Comparison of ENCODE assay signal across 23 cellular contexts in the genomic region with DNA sequence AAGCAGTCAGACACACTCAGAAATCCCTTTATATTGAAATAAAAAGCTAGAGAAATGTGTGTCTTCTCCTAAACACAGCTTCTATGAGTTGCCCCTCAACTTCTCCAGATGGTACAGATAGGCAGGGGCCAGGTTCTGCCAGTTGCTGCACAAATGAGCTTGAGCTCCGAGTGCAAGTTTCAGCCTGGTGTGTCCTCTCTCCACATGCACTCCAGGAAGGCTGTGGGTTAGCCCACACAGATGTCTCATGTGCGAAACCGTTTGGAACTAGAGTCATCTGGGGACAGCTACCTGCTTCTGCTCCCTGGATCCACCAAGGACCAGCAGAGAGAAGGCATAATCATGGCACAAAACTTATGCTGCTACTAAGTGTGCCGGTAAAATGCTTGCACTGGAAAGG.
DNase-seq lines count a peak whose midpoint lies in the region; ATAC-seq, FAIRE-seq and TF ChIP-seq lines count a peak whose summit lies in the region.
"Had no signal": no experiment of that assay in that cellular context is flagged by ENCODE, and none has a peak within 500 bp of the region (broad histone marks: within the 10 kb centered on the region; RNA-seq: fewer than 3 reads in every experiment).

No MANE protein-coding gene starts in this region.

- no peak overlapping the region for H4K91ac ChIP-seq in H1 (replicated peaks; ENCODE audit: insufficient read length, low read length)

- no peak overlapping the region for H2BK5ac ChIP-seq in H1 (ENCODE audit: low read depth, low read length)

- peaks cover 0 to 3% (median 0%) of the 10 kb centered on the region in 8 donors for H3K9me3 Mint-ChIP-seq in CD4-positive, alpha-beta memory T cell
- H3K9me3 Mint-ChIP-seq in T-cell (no peaks in the 10 kb centered on the region), Caco-2 (ENCODE audit: unreplicated experiment) (no peaks in the 10 kb centered on the region)
- H3K9me3 Mint-ChIP-seq: activated T-cell treated with anti-CD3 and anti-CD28 coated beads, Interleukin-2, amount 50 U/mL, for 24 hours had no signal

- peaks cover 23 to 37% (median 29%) of the 10 kb centered on the region in 4 donors for H3K4me1 Mint-ChIP-seq in CD4-positive, alpha-beta memory T cell
- H3K4me1 Mint-ChIP-seq in T-cell (peaks cover 30 to 40% (median 38%) of the 10 kb centered on the region in 3 donors), Caco-2 (ENCODE audit: low read depth, unreplicated experiment) (no peaks in the 10 kb centered on the region)

- DNase-seq in CD4-positive, alpha-beta memory T cell: peak in 1 of 5 donors; percentile 1
- DNase-seq in T-cell (no peak), H1 (ENCODE audit: low read depth in 1 of 2, low spot score in 2 of 2) (no peak), NOMO-1 treated with dmso at 0.1 percent for 144 hours (lab: John Stamatoyannopoulos, UW; ENCODE audit: unreplicated experiment) (no peak), HEK293T (ENCODE audit: extremely low spot score) (no peak), brain microvascular endothelial cell (no peak), Caco-2 (no peak)
- DNase-seq: DMS53, erythroblast, H7, heart right ventricle, mammary epithelial cell, NCI-H1048, NCI-H1930, NCI-H2227 treated with DMSO at 0.1 percent for 48 hours, NCI-H748 treated with DMSO at 0.1 percent for 48 hours, sigmoid colon, SK-N-SH had no signal

- peak overlapping the region in 8 of 11 experiments; percentile 48 to 81 (median 68); a peak in 16 of 22 replicates for H3K27ac ChIP-seq in BLaER1 treated with 17β-estradiol and CSF1 and Interleukin-3, amounts not matched to agents 10 nM and 100 nM
- no peak overlapping the region for H3K27ac ChIP-seq in CD4-positive, alpha-beta memory T cell (ENCODE audit: low read depth, low read length)
- H3K27ac ChIP-seq in H1 (ENCODE audit: low read depth, low read length) (no peak overlapping the region), brain microvascular endothelial cell (no peak overlapping the region)
- H3K27ac ChIP-seq: heart right ventricle, sigmoid colon, upper lobe of left lung, VCaP had no signal

- H3K14ac ChIP-seq in H1 (ENCODE audit: insufficient read length): no peak overlapping the region

- no peak overlapping the region for H4K8ac ChIP-seq in H1 (ENCODE audit: extremely low read depth, insufficient read depth, low read length)

- H3K4me3 Mint-ChIP-seq in CD4-positive, alpha-beta memory T cell: peak overlapping the region in 7 of 8 donors; percentile 78 to 89 (median 82)
- H3K4me3 Mint-ChIP-seq in T-cell (peak overlapping the region; percentile 49 to 74 (median 60)), Caco-2 (ENCODE audit: unreplicated experiment) (no peak overlapping the region)

- peak overlapping the region in 9 of 11 experiments; percentile 10 to 76 (median 53); a peak in 15 of 22 replicates for H3K9ac ChIP-seq in BLaER1 treated with 17β-estradiol and CSF1 and Interleukin-3, amounts not matched to agents 10 nM and 100 nM
- no peak overlapping the region for H3K9ac ChIP-seq in H1 (replicated peaks in 1 of 4; ENCODE audit: extremely low read depth in 1 of 4, low read depth in 3 of 4, low read length in 3 of 4)
- H3K9ac ChIP-seq: SK-N-SH had no signal

- peaks cover 0 to 1% of the 10 kb centered on the region in 2 donors for H3K27me3 Mint-ChIP-seq in CD4-positive, alpha-beta memory T cell
- H3K27me3 Mint-ChIP-seq in T-cell (no peaks in the 10 kb centered on the region), Caco-2 (ENCODE audit: insufficient read depth, unreplicated experiment) (peaks cover 4% of the 10 kb centered on the region)
- H3K27me3 Mint-ChIP-seq: activated T-cell treated with anti-CD3 and anti-CD28 coated beads, Interleukin-2, amount 50 U/mL, for 24 hours had no signal

- TF ChIP-seq POLR2A in H1 (IDR thresholded peaks at IDR 0.05; ENCODE audit: control extremely low read depth in 1 of 2, low read depth in 2 of 2, low read length in 2 of 2): no peak

- TF ChIP-seq RAD21 in H1 (IDR thresholded peaks at IDR 0.05 in 1 of 2, conservative IDR thresholded peaks at IDR 0.05 in 1 of 2; ENCODE audit: low read depth in 2 of 2, low read length in 2 of 2): no peak

- no peak overlapping the region for H2BK120ac ChIP-seq in H1 (replicated peaks; ENCODE audit: low read depth, low read length)

- in situ Hi-C loops in brain microvascular endothelial cell (cut with HindIII; ENCODE audit: low pct_ligation_motif_present, low sequenced_read_pairs): no loop called here

- no peaks in the 10 kb centered on the region for H3K23me2 ChIP-seq in H1 (ENCODE audit: low read depth, low read length)

- CTCF ChIA-PET in CD4-positive, alpha-beta memory T cell (lab: Charles Lee; ENCODE audit: partially characterized antibody): no interaction called here
- CTCF ChIA-PET in T-cell (lab: Charles Lee): no interaction called here
- CTCF ChIA-PET in H1 (lab: Charles Lee; ENCODE audit: partially characterized antibody): interaction anchor here (1.4 kb wide), 1 partner anchor 221 kb away, joined by 5 read pairs; no protein-coding TSS in a partner anchor
- CTCF ChIA-PET in HEK293T (lab: Yijun Ruan, JAX): no interaction called here
- CTCF ChIA-PET in Caco-2 (lab: Charles Lee): no interaction called here

- POLR2A ChIA-PET in CD4-positive, alpha-beta memory T cell (lab: Charles Lee; ENCODE audit: partially characterized antibody): no interaction called here
- POLR2A ChIA-PET in T-cell (lab: Charles Lee): no interaction called here
- POLR2A ChIA-PET in H1 (lab: Charles Lee; ENCODE audit: partially characterized antibody): no interaction called here
- POLR2A ChIA-PET in HEK293T (lab: Yijun Ruan, JAX): no interaction called here
- POLR2A ChIA-PET in Caco-2 (lab: Charles Lee): no interaction called here

- H2BK15ac ChIP-seq in H1 (ENCODE audit: low read length): peak overlapping the region; percentile 61; the same call in 1 of the 2 replicates

- intact Hi-C loops in CD4-positive, alpha-beta memory T cell (cut with micrococcal nuclease): no loop called here
- intact Hi-C loops in Caco-2 (cut with micrococcal nuclease; ENCODE audit: unreplicated experiment): no loop called here

- H3K27me3 ChIP-seq in BLaER1 treated with 17β-estradiol and CSF1 and Interleukin-3, amounts not matched to agents 10 nM and 100 nM: peaks cover 0 to 22% (median 0%) of the 10 kb centered on the region in 11 experiments; a peak in 4 of 22 replicates
- H3K27me3 ChIP-seq in CD4-positive, alpha-beta memory T cell (ENCODE audit: insufficient read depth, low read length): no peaks in the 10 kb centered on the region
- H3K27me3 ChIP-seq in H1 (replicated peaks in 1 of 4; ENCODE audit: control insufficient read depth in 3 of 4, extremely low read depth in 1 of 4, insufficient read depth in 3 of 4, low read length in 3 of 4): no peaks in the 10 kb centered on the region
- H3K27me3 ChIP-seq in brain microvascular endothelial cell (replicated peaks): no peaks in the 10 kb centered on the region
- no peaks in the 10 kb centered on the region for H3K27me3 ChIP-seq in Caco-2 (replicated peaks; ENCODE audit: control insufficient read depth, insufficient read depth, low read length)
- H3K27me3 ChIP-seq: sigmoid colon, upper lobe of left lung had no signal

- no peaks in the 10 kb centered on the region for H3K36me3 Mint-ChIP-seq in CD4-positive, alpha-beta memory T cell
- H3K36me3 Mint-ChIP-seq in T-cell: no peaks in the 10 kb centered on the region
- H3K36me3 Mint-ChIP-seq in Caco-2 (ENCODE audit: insufficient read depth, unreplicated experiment): no peaks in the 10 kb centered on the region

- H3K79me1 ChIP-seq in H1 (ENCODE audit: low read depth, low read length): no peaks in the 10 kb centered on the region

- no peak for TF ChIP-seq EP300 in H1 (IDR thresholded peaks at IDR 0.05; ENCODE audit: borderline replicate concordance in 1 of 2, low read depth in 2 of 2, low read length in 2 of 2)

- no peak overlapping the region for H3K23ac ChIP-seq in H1 (ENCODE audit: insufficient read length)

- H3K27ac Mint-ChIP-seq in CD4-positive, alpha-beta memory T cell: peak overlapping the region; percentile 82 to 96 (median 92)
- peak overlapping the region in 1 of 2 donors; percentile 87 for H3K27ac Mint-ChIP-seq in T-cell
- H3K27ac Mint-ChIP-seq in Caco-2 (ENCODE audit: unreplicated experiment): no peak overlapping the region
- H3K27ac Mint-ChIP-seq: progenitor cell of endocrine pancreas had no signal

- no peak overlapping the region for H2AK5ac ChIP-seq in H1 (ENCODE audit: low read depth, low read length)

- peaks cover 3 to 14% (median 10%) of the 10 kb centered on the region in 11 experiments; a peak in 20 of 22 replicates for H3K9me3 ChIP-seq in BLaER1 treated with 17β-estradiol and CSF1 and Interleukin-3, amounts not matched to agents 10 nM and 100 nM (replicated peaks in 1 of 11)
- H3K9me3 ChIP-seq in CD4-positive, alpha-beta memory T cell (ENCODE audit: control insufficient read depth in 1 of 2, low read length in 2 of 2): no peaks in the 10 kb centered on the region
- H3K9me3 ChIP-seq in H1 (ENCODE audit: insufficient read depth in 2 of 2, low read depth in 1 of 2, low read length in 1 of 2) (peaks cover under 1 to 2% of the 10 kb centered on the region in 2 experiments; a peak in 2 of 4 replicates), Caco-2 (peaks cover 4% of the 10 kb centered on the region; the same call in 1 of the 2 replicates)
- H3K9me3 ChIP-seq: heart right ventricle, sigmoid colon, SK-N-SH, upper lobe of left lung had no signal

- peak overlapping the region; percentile 74 to 93 (median 90) for H3K4me2 ChIP-seq in BLaER1 treated with 17β-estradiol and CSF1 and Interleukin-3, amounts not matched to agents 10 nM and 100 nM
- no peak overlapping the region for H3K4me2 ChIP-seq in H1 (ENCODE audit: insufficient read depth in 1 of 2, low read depth in 2 of 2, low read length in 2 of 2)
- H3K4me2 ChIP-seq: SK-N-SH had no signal

- H2AFZ ChIP-seq in H1 (ENCODE audit: low read length): no peak overlapping the region

- no peak overlapping the region for H4K5ac ChIP-seq in H1 (ENCODE audit: insufficient read length, low read depth, low read length)

- H3K36me3 ChIP-seq in BLaER1 treated with 17β-estradiol and CSF1 and Interleukin-3, amounts not matched to agents 10 nM and 100 nM: no peaks in the 10 kb centered on the region
- H3K36me3 ChIP-seq in CD4-positive, alpha-beta memory T cell (ENCODE audit: insufficient read depth, low read length): no peaks in the 10 kb centered on the region
- H3K36me3 ChIP-seq in H1 (ENCODE audit: control insufficient read depth in 2 of 4, insufficient read depth in 4 of 4, low read length in 3 of 4) (no peaks in the 10 kb centered on the region), brain microvascular endothelial cell (replicated peaks) (no peaks in the 10 kb centered on the region), Caco-2 (ENCODE audit: control insufficient read depth, insufficient read depth, low read length) (no peaks in the 10 kb centered on the region)
- H3K36me3 ChIP-seq: heart right ventricle, sigmoid colon, upper lobe of left lung had no signal

- H4K20me1 ChIP-seq in BLaER1 treated with 17β-estradiol and CSF1 and Interleukin-3, amounts not matched to agents 10 nM and 100 nM: no peaks in the 10 kb centered on the region
- no peaks in the 10 kb centered on the region for H4K20me1 ChIP-seq in H1 (replicated peaks in 1 of 2; ENCODE audit: control insufficient read depth in 1 of 2, insufficient read depth in 2 of 2, low read length in 2 of 2)

- no peak overlapping the region; the same call in 1 of the 2 replicates for H3K18ac ChIP-seq in H1 (ENCODE audit: extremely low read depth, low read length)

- no peaks in the 10 kb centered on the region for H3K79me2 ChIP-seq in H1 (ENCODE audit: control insufficient read depth in 1 of 2, insufficient read depth in 2 of 2, low read length in 2 of 2)

- no peak for ATAC-seq in T-cell (replicated peaks in 1 of 4)
- ATAC-seq: heart right ventricle had no signal

- no peak overlapping the region for H3K56ac ChIP-seq in H1 (replicated peaks; ENCODE audit: insufficient read length, low read depth, low read length)

- H2BK20ac ChIP-seq in H1 (ENCODE audit: low read length): no peak overlapping the region

- H3K4me1 ChIP-seq in BLaER1 treated with 17β-estradiol and CSF1 and Interleukin-3, amounts not matched to agents 10 nM and 100 nM: peaks cover 25 to 57% (median 50%) of the 10 kb centered on the region in 10 experiments
- H3K4me1 ChIP-seq in CD4-positive, alpha-beta memory T cell (ENCODE audit: insufficient read depth, low read length): peaks cover 30% of the 10 kb centered on the region
- H3K4me1 ChIP-seq in H1 (replicated peaks in 1 of 4; ENCODE audit: control insufficient read depth in 3 of 4, insufficient read depth in 4 of 4, low read length in 3 of 4) (peaks cover 0 to 2% (median 0%) of the 10 kb centered on the region in 4 experiments; a peak in 3 of 7 replicates), Caco-2 (no peaks in the 10 kb centered on the region)
- H3K4me1 ChIP-seq: heart right ventricle, sigmoid colon, upper lobe of left lung had no signal

- TF ChIP-seq CTCF in H1 (IDR thresholded peaks at IDR 0.05; ENCODE audit: control extremely low read depth in 1 of 3, insufficient read depth in 1 of 3, low read depth in 1 of 3, low read length in 3 of 3) (no peak), brain microvascular endothelial cell (IDR thresholded peaks at IDR 0.05; ENCODE audit: low read depth, low read length, missing control alignments) (no peak), Caco-2 (IDR thresholded peaks at IDR 0.05; ENCODE audit: insufficient read depth in 1 of 2, low read depth in 1 of 2, low read length in 1 of 2, severe bottlenecking in 1 of 2, unreplicated experiment in 1 of 2) (no peak)

- no peak for FAIRE-seq in H1 (lab: Jason Lieb, UNC)

- H2BK12ac ChIP-seq in H1 (ENCODE audit: low read depth, low read length): no peak overlapping the region

- 92% methylated on average over 4 of the region's 4 CpGs; no CpG with 5 or more reads in 1 of the 2 experiments for WGBS in H1 (ENCODE audit: extremely low coverage in 1 of 2, insufficient coverage in 1 of 2, insufficient read length in 1 of 2, insufficient replicate concordance in 2 of 2, low coverage in 1 of 2, low lambda C conversion rate in 2 of 2, missing lambda C conversion rate in 1 of 2), 2 experiments

- H3K4ac ChIP-seq in H1 (replicated peaks; ENCODE audit: insufficient read length, low read depth, low read length): no peak overlapping the region

- BruUV-seq in Caco-2 (replicated peaks; lab: Mats Ljungman, UMichigan): no TSS peak

- H3K4me3 ChIP-seq in BLaER1 treated with 17β-estradiol and CSF1 and Interleukin-3, amounts not matched to agents 10 nM and 100 nM: peak overlapping the region in 6 of 10 experiments; percentile 14 to 50 (median 32); a peak in 6 of 20 replicates
- peak overlapping the region in 1 of 2 donors; percentile 26 for H3K4me3 ChIP-seq in CD4-positive, alpha-beta memory T cell (ENCODE audit: low read length in 2 of 2)
- no peak overlapping the region for H3K4me3 ChIP-seq in H1 (ENCODE audit: extremely low read depth in 1 of 4, insufficient read depth in 2 of 4, low read depth in 3 of 4, low read length in 4 of 4)
- no peak overlapping the region for H3K4me3 ChIP-seq in brain microvascular endothelial cell (ENCODE audit: low read depth, low read length)
- no peak overlapping the region for H3K4me3 ChIP-seq in Caco-2 (ENCODE audit: low read depth, low read length)
- H3K4me3 ChIP-seq: heart right ventricle, sigmoid colon, upper lobe of left lung had no signal

Comparison
In these comparisons a context has a peak if more than half of its experiments do, and no peak if none do; other contexts are left out.
1. H3K27ac ChIP-seq: peak in BLaER1 treated with 17β-estradiol and CSF1 and Interleukin-3, amounts not matched to agents 10 nM and 100 nM (8 of 11); none in CD4-positive, alpha-beta memory T cell (single experiment), H1 (single experiment) and brain microvascular endothelial cell (single experiment).
2. H3K4me2 ChIP-seq: peak in BLaER1 treated with 17β-estradiol and CSF1 and Interleukin-3, amounts not matched to agents 10 nM and 100 nM (11 of 11); none in H1 (0 of 2).
3. H3K4me3 ChIP-seq: peak in BLaER1 treated with 17β-estradiol and CSF1 and Interleukin-3, amounts not matched to agents 10 nM and 100 nM (6 of 10); none in H1 (0 of 4), brain microvascular endothelial cell (single experiment) and Caco-2 (single experiment).
4. H3K9ac ChIP-seq: peak in BLaER1 treated with 17β-estradiol and CSF1 and Interleukin-3, amounts not matched to agents 10 nM and 100 nM (9 of 11); none in H1 (0 of 4).